1 cellular context compared by ENCODE assay signal in genomic region chr19:39546599-39546998, GRCh38.
TF ChIP-seq lines count a peak whose summit lies in the region.

No MANE protein-coding gene starts in this region.

TF ChIP-seq in HEK293, 187 proteins besides CTCF, POLR2A, EP300 and RAD21:
- TF ChIP-seq ZNF155 (tag by site-specific recombination; IDR thresholded peaks at IDR 0.05): no peak
- TF ChIP-seq KLF1 (tag by site-specific recombination; IDR thresholded peaks at IDR 0.05): peak; percentile 38; the same call in 1 of the 2 replicates
- TF ChIP-seq MEIS1 (CRISPR knock-in tag; IDR thresholded peaks at IDR 0.05; ENCODE audit: borderline replicate concordance): no peak
